ENCODE assay signal across 9 cellular contexts in genomic region chr7:100132697-100133137, GRCh38. TPM values are rescaled to one million over a fixed set of nuclear protein-coding genes. Genes with fewer than 3 reads are reported as not detected.
DNase-seq lines count a peak whose midpoint lies in the region; ATAC-seq, FAIRE-seq and TF ChIP-seq lines count a peak whose summit lies in the region.
"Had no signal": no experiment of that assay in that cellular context is flagged by ENCODE, and none has a peak within 500 bp of the region (broad histone marks: within the 10 kb centered on the region; RNA-seq: fewer than 3 reads in every experiment).

No MANE protein-coding gene starts in this region.

- peaks cover 12% of the 10 kb centered on the region for H3K4me1 ChIP-seq in astrocyte (ENCODE audit: insufficient read depth, low read length)

- no peak overlapping the region for H3K4me2 ChIP-seq in astrocyte (ENCODE audit: low read length)

- H3K4me3 ChIP-seq in astrocyte (ENCODE audit: insufficient read depth, low read depth, low read length): no peak overlapping the region
- H3K4me3 ChIP-seq: SK-N-MC had no signal

- H4K20me1 ChIP-seq in astrocyte (ENCODE audit: insufficient read depth, low read length): no peaks in the 10 kb centered on the region

- no TSS peak for BruUV-seq in Calu3 (replicated peaks; lab: Mats Ljungman, UMichigan)

- no peaks in the 10 kb centered on the region for H3K27me3 Mint-ChIP-seq in Calu3 (ENCODE audit: unreplicated experiment)
- H3K27me3 Mint-ChIP-seq in T-cell: no peaks in the 10 kb centered on the region
- H3K27me3 Mint-ChIP-seq in astrocyte (ENCODE audit: low read depth, unreplicated experiment): peaks cover 12% of the 10 kb centered on the region

- H3K9me3 ChIP-seq in astrocyte (ENCODE audit: insufficient read depth, low read depth, low read length): no peaks in the 10 kb centered on the region

- CTCF ChIA-PET in Calu3 (lab: Charles Lee): interaction anchor here (0.8 to 1.5 kb wide), 3 partner anchors 16 to 86 kb away, joined by 4 to 8 read pairs (median 6); partner anchors contain the start of gene LAMTOR4
- CTCF ChIA-PET in T-cell (lab: Charles Lee): interaction anchor here (0.6 to 2.3 kb wide), 19 partner anchors 9 to 275 kb away, joined by 3 to 27 read pairs (median 3); partner anchors contain the start of gene LAMTOR4 (in 1 of the 2)

- H3K9ac ChIP-seq in astrocyte (ENCODE audit: low read length): no peak overlapping the region

- TF ChIP-seq CTCF in Calu3 (IDR thresholded peaks at IDR 0.05; ENCODE audit: unreplicated experiment): peak; percentile 70
- TF ChIP-seq CTCF in astrocyte (IDR thresholded peaks at IDR 0.05; ENCODE audit: insufficient read depth, low read depth, low read length): peak; percentile 87

- no peak overlapping the region for H3K27ac Mint-ChIP-seq in Calu3 (ENCODE audit: unreplicated experiment)
- no peak overlapping the region for H3K27ac Mint-ChIP-seq in T-cell
- no peak overlapping the region for H3K27ac Mint-ChIP-seq in astrocyte (ENCODE audit: unreplicated experiment)

- ATAC-seq in T-cell (replicated peaks in 1 of 4) (peak; percentile 70 to 76 (median 74)), GM21528 (IDR thresholded peaks at IDR 0.05; ENCODE audit: low FRiP score, unreplicated experiment) (no peak)

- intact Hi-C loops in Calu3 (cut with micrococcal nuclease; ENCODE audit: unreplicated experiment): loop anchor here (5.0 kb wide), 1 partner anchor 80 kb away; no protein-coding TSS in a partner anchor

- H3K36me3 Mint-ChIP-seq in Calu3 (ENCODE audit: insufficient read depth, unreplicated experiment) (peaks cover 7% of the 10 kb centered on the region), T-cell (no peaks in the 10 kb centered on the region), astrocyte (ENCODE audit: low read depth, unreplicated experiment) (no peaks in the 10 kb centered on the region)

- H3K36me3 ChIP-seq in astrocyte (ENCODE audit: insufficient read depth, low read length): no peaks in the 10 kb centered on the region

- FAIRE-seq in astrocyte (lab: Jason Lieb, UNC): no peak

- H3K4me1 Mint-ChIP-seq in Calu3 (ENCODE audit: low read depth, unreplicated experiment) (peaks cover 13% of the 10 kb centered on the region), T-cell (peaks cover 17 to 26% (median 20%) of the 10 kb centered on the region in 3 donors), astrocyte (ENCODE audit: low read depth, unreplicated experiment) (no peaks in the 10 kb centered on the region)

- POLR2A ChIA-PET in T-cell (lab: Charles Lee): no interaction called here

- no peak overlapping the region for H3K27ac ChIP-seq in astrocyte (ENCODE audit: low read depth, low read length)
- H3K27ac ChIP-seq: SK-N-MC had no signal

- H2AFZ ChIP-seq in astrocyte (ENCODE audit: low read depth, low read length): no peak overlapping the region

- DNase-seq in Calu3 (peak; percentile 72), H4 (ENCODE audit: low spot score) (peak; percentile 67), NCI-H146 (lab: John Stamatoyannopoulos, UW) (peak; percentile 68), T-cell (peak; percentile 31 to 72 (median 55)), astrocyte (ENCODE audit: low read depth) (no peak), hippocampal formation (lab: John Stamatoyannopoulos, UW) (peak; percentile 20 to 34)
- peak; percentile 39 to 46 for DNase-seq in stimulated activated CD4-positive, alpha-beta T cell treated with anti-CD3 and anti-CD28 coated beads, Interleukin-15, amount 100 ng/mL, for 1 hour (ENCODE audit: low read depth in 1 of 2, low spot score in 1 of 2)

- H3K4me3 Mint-ChIP-seq in Calu3 (ENCODE audit: low read depth, unreplicated experiment) (no peak overlapping the region), T-cell (no peak overlapping the region), astrocyte (ENCODE audit: unreplicated experiment) (no peak overlapping the region)

- H3K27me3 ChIP-seq in astrocyte (ENCODE audit: insufficient read depth, low read length): peaks cover 2% of the 10 kb centered on the region

- H3K9me3 Mint-ChIP-seq in Calu3 (ENCODE audit: low read depth, unreplicated experiment) (no peaks in the 10 kb centered on the region), T-cell (no peaks in the 10 kb centered on the region), astrocyte (ENCODE audit: unreplicated experiment) (no peaks in the 10 kb centered on the region)

- no peaks in the 10 kb centered on the region for H3K79me2 ChIP-seq in astrocyte (ENCODE audit: insufficient read depth, low read length)

RNA-seq across cellular contexts. Expression of gene MBLAC1, which starts 6.0 kb away (rescaled TPM):
- total RNA-seq in Calu3 (2022) (1.2 TPM in 2 replicates), T-cell (1 to 10 TPM; 3.2 to 8.6 (median 5.3) TPM), astrocyte (2.3 and 2.7 TPM in 2 replicates)
- 0.52 and 1.6 TPM in 2 replicates for total RNA-seq in H4 (2014; rRNA removed; shearing (Covaris generic))

RNA-seq across cellular contexts. Expression of gene CNPY4, which starts 13.3 kb away (rescaled TPM):
- total RNA-seq in Calu3 (2022) (5.6 and 5.9 TPM in 2 replicates), T-cell (10 to 100 TPM; 23.9 to 90.0 (median 79.6) TPM), astrocyte (16.4 and 18.5 TPM in 2 replicates)
- 31.9 and 33.1 TPM in 2 replicates for total RNA-seq in H4 (2014; rRNA removed; shearing (Covaris generic))

RNA-seq across cellular contexts. Expression of gene TAF6, which starts 13.6 kb away (rescaled TPM):
- total RNA-seq in Calu3 (2022) (50.5 and 50.8 TPM in 2 replicates), T-cell (10 to 100 TPM; 44.1 to 73.5 (median 61.3) TPM), astrocyte (35.7 and 47.0 TPM in 2 replicates)
- total RNA-seq in H4 (2014; rRNA removed; shearing (Covaris generic)): 44.0 and 62.1 TPM in 2 replicates

RNA-seq across cellular contexts. Expression of gene LAMTOR4, which starts 16.0 kb away (rescaled TPM):
- total RNA-seq in Calu3 (2022) (43.6 and 56.6 TPM in 2 replicates), T-cell (100 to 1,000 TPM; 140 to 216 (median 187) TPM), astrocyte (59.9 and 62.7 TPM in 2 replicates)
- total RNA-seq in H4 (2014; rRNA removed; shearing (Covaris generic)): 217 and 229 TPM in 2 replicates

RNA-seq across cellular contexts. Expression of gene TRAPPC14, which starts 25.8 kb away (rescaled TPM):
- total RNA-seq in Calu3 (2022) (17.4 and 17.5 TPM in 2 replicates), T-cell (10 to 100 TPM; 52.0 to 97.2 (median 79.0) TPM), astrocyte (18.7 and 19.5 TPM in 2 replicates)
- 7.7 and 8.0 TPM in 2 replicates for total RNA-seq in H4 (2014; rRNA removed; shearing (Covaris generic))
